25 cellular contexts compared by ENCODE assay signal in genomic region chr20:22914291-22914690, GRCh38.
"Had no signal": no experiment of that assay in that cellular context is flagged by ENCODE, and none has a peak within 500 bp of the region (broad histone marks: within the 10 kb centered on the region; RNA-seq: fewer than 3 reads in every experiment).

No MANE protein-coding gene starts in this region.

- H3K27me3 ChIP-seq: colonic mucosa, esophagus muscularis mucosa, hepatocyte had no signal

- H3K27ac ChIP-seq: colonic mucosa, esophagus muscularis mucosa, foreskin keratinocyte, gastroesophageal sphincter, hepatocyte, left lung, lower lobe of right lung had no signal

- H3K4me3 ChIP-seq: colonic mucosa, esophagus muscularis mucosa, gastroesophageal sphincter, hepatocyte, left lung, lower lobe of right lung, mucosa of descending colon had no signal

- H3K4me1 ChIP-seq: colonic mucosa, esophagus muscularis mucosa, foreskin keratinocyte, gastroesophageal sphincter, left lung, lower lobe of right lung had no signal

- DNase-seq: colonic mucosa; cortex of kidney; effector CD8-positive, alpha-beta T cell; effector memory CD8-positive, alpha-beta T cell; foreskin keratinocyte; glutamatergic neuron; head of caudate nucleus; hypothalamus; immature natural killer cell; islet precursor cell; kidney; kidney glomerular epithelial cell; left cardiac atrium; left lung; left ventricle myocardium superior; lower lobe of right lung; mesenchymal stem cell; mucosa of descending colon; naive B cell; naive thymus-derived CD8-positive, alpha-beta T cell had no signal

- H3K36me3 ChIP-seq: colonic mucosa, esophagus muscularis mucosa, gastroesophageal sphincter, left lung, lower lobe of right lung had no signal

- ATAC-seq: effector memory CD8-positive, alpha-beta T cell; foreskin keratinocyte; gastroesophageal sphincter; left cardiac atrium; left lung; left ventricle myocardium superior; lower lobe of right lung; mucosa of descending colon; naive thymus-derived CD8-positive, alpha-beta T cell had no signal

- H3K9me3 ChIP-seq: colonic mucosa, gastroesophageal sphincter, lower lobe of right lung, mucosa of descending colon had no signal

- FAIRE-seq: endothelial cell of umbilical vein, frontal cortex, kidney had no signal

- H3K79me2 ChIP-seq: hepatocyte had no signal

- H2AFZ ChIP-seq: hepatocyte had no signal

- H3K4me2 ChIP-seq: hepatocyte had no signal
